Comparison of ENCODE assay signal across 8 cellular contexts in genomic region chr7:93715234-93715633, GRCh38.
DNase-seq lines count a peak whose midpoint lies in the region; ATAC-seq, FAIRE-seq and TF ChIP-seq lines count a peak whose summit lies in the region.

No MANE protein-coding gene starts in this region.

- H3K79me2 ChIP-seq in fibroblast of lung (ENCODE audit: control insufficient read depth, insufficient read depth, low read length) = no peaks in the 10 kb centered on the region

- peaks cover 8% of the 10 kb centered on the region for H3K27me3 Mint-ChIP-seq in activated CD4-positive, alpha-beta T cell treated with anti-CD3 and anti-CD28 coated beads for 36 hours
- H3K27me3 Mint-ChIP-seq in activated T-helper 2 cell treated with anti-CD3 and anti-CD28 coated beads, Interferon-gamma antibody, Interleukin-2, Interleukin-4, amounts not matched to agents 10 μg/mL and 5 μg/mL and 100 μg/mL, durations not matched to agents 14 hours and 24 hours and 36 hours (ENCODE audit: low read depth) = peaks cover 5% of the 10 kb centered on the region

- no peaks in the 10 kb centered on the region for H4K20me1 ChIP-seq in fibroblast of lung (ENCODE audit: control insufficient read depth, extremely low read depth, insufficient read depth, low read length)

- 26 to 27% methylated on average over 6 of the region's 6 CpGs for WGBS in pancreas, 2 donors

- peak; percentile 60 for DNase-seq in activated CD4-positive, alpha-beta T cell treated with anti-CD3 and anti-CD28 coated beads for 36 hours
- no peak for DNase-seq in activated CD4-positive, alpha-beta T cell treated with anti-CD3 and anti-CD28 coated beads, Interleukin-2, amount 50 U/mL, for 4 hours
- peak; percentile 11 for DNase-seq in SKM-1 (lab: John Stamatoyannopoulos, UW; ENCODE audit: unreplicated experiment)
- DNase-seq in fibroblast of lung (ENCODE audit: low read depth in 2 of 2) = peak; percentile 43 to 59
- peak; percentile 18 to 66 (median 44) for DNase-seq in pancreas
- no peak for DNase-seq in NCI-H2227 treated with DMSO at 0.1 percent for 48 hours (lab: John Stamatoyannopoulos, UW)
- no peak for DNase-seq in activated T-helper 2 cell treated with anti-CD3 and anti-CD28 coated beads, Interferon-gamma antibody, Interleukin-2, Interleukin-4, amounts not matched to agents 10 μg/mL and 5 μg/mL and 100 μg/mL, durations not matched to agents 14 hours and 24 hours and 36 hours (ENCODE audit: low spot score)

- no peak overlapping the region for H2AFZ ChIP-seq in fibroblast of lung (ENCODE audit: low read length)

- H3K9me3 ChIP-seq in fibroblast of lung (ENCODE audit: control insufficient read depth, insufficient read depth, low read depth, low read length) (no peaks in the 10 kb centered on the region), pancreas (no peaks in the 10 kb centered on the region)

- POLR2A ChIA-PET in activated CD4-positive, alpha-beta T cell treated with anti-CD3 and anti-CD28 coated beads for 36 hours (lab: Charles Lee) = no interaction called here

- H3K4me1 Mint-ChIP-seq in activated CD4-positive, alpha-beta T cell treated with anti-CD3 and anti-CD28 coated beads for 36 hours = no peaks in the 10 kb centered on the region
- H3K4me1 Mint-ChIP-seq in activated T-helper 2 cell treated with anti-CD3 and anti-CD28 coated beads, Interferon-gamma antibody, Interleukin-2, Interleukin-4, amounts not matched to agents 10 μg/mL and 5 μg/mL and 100 μg/mL, durations not matched to agents 14 hours and 24 hours and 36 hours (ENCODE audit: low read depth) = no peaks in the 10 kb centered on the region

- H3K4me2 ChIP-seq in fibroblast of lung (ENCODE audit: extremely low read depth, insufficient read depth, low read length) = no peak overlapping the region

- no peak overlapping the region for H3K27ac Mint-ChIP-seq in activated CD4-positive, alpha-beta T cell treated with anti-CD3 and anti-CD28 coated beads for 36 hours
- no peak overlapping the region for H3K27ac Mint-ChIP-seq in activated T-helper 2 cell treated with anti-CD3 and anti-CD28 coated beads, Interferon-gamma antibody, Interleukin-2, Interleukin-4, amounts not matched to agents 10 μg/mL and 5 μg/mL and 100 μg/mL, durations not matched to agents 14 hours and 24 hours and 36 hours

- no peak overlapping the region for H3K4me3 Mint-ChIP-seq in activated CD4-positive, alpha-beta T cell treated with anti-CD3 and anti-CD28 coated beads for 36 hours
- H3K4me3 Mint-ChIP-seq in activated T-helper 2 cell treated with anti-CD3 and anti-CD28 coated beads, Interferon-gamma antibody, Interleukin-2, Interleukin-4, amounts not matched to agents 10 μg/mL and 5 μg/mL and 100 μg/mL, durations not matched to agents 14 hours and 24 hours and 36 hours (ENCODE audit: low read depth) = no peak overlapping the region

- H3K9me3 Mint-ChIP-seq in activated CD4-positive, alpha-beta T cell treated with anti-CD3 and anti-CD28 coated beads for 36 hours (ENCODE audit: low read depth) = no peaks in the 10 kb centered on the region
- no peaks in the 10 kb centered on the region for H3K9me3 Mint-ChIP-seq in activated T-helper 2 cell treated with anti-CD3 and anti-CD28 coated beads, Interferon-gamma antibody, Interleukin-2, Interleukin-4, amounts not matched to agents 10 μg/mL and 5 μg/mL and 100 μg/mL, durations not matched to agents 14 hours and 24 hours and 36 hours

- H3K27ac ChIP-seq in fibroblast of lung (ENCODE audit: insufficient read depth, low read length) (no peak overlapping the region), pancreas (no peak overlapping the region)

- CTCF ChIA-PET in activated CD4-positive, alpha-beta T cell treated with anti-CD3 and anti-CD28 coated beads for 36 hours (lab: Charles Lee) = interaction anchor here (1.5 kb wide), 1 partner anchor 372 kb away, joined by 7 read pairs; no protein-coding TSS in a partner anchor

- no peak for ATAC-seq in activated CD4-positive, alpha-beta T cell treated with anti-CD3 and anti-CD28 coated beads for 36 hours
- ATAC-seq in HG03442 (IDR thresholded peaks at IDR 0.05; ENCODE audit: unreplicated experiment) = peak; percentile 72
- ATAC-seq in pancreas = peak in 3 of 4 donors; percentile 61 to 84 (median 80)

- peak; percentile 62 to 75 for TF ChIP-seq CTCF in fibroblast of lung (conservative IDR thresholded peaks at IDR 0.05 in 1 of 2, IDR thresholded peaks at IDR 0.05 in 1 of 2; ENCODE audit: low read depth in 1 of 2, low read length in 2 of 2)
- peak in 3 of 4 donors; percentile 25 to 40 (median 36) for TF ChIP-seq CTCF in pancreas (IDR thresholded peaks at IDR 0.05)

- FAIRE-seq in pancreas (lab: Jason Lieb, UNC) = no peak

- H3K4me1 ChIP-seq in fibroblast of lung (ENCODE audit: control insufficient read depth, extremely low read depth, insufficient read depth, low read length) (no peaks in the 10 kb centered on the region), pancreas (no peaks in the 10 kb centered on the region)

- H3K27me3 ChIP-seq in fibroblast of lung (ENCODE audit: control insufficient read depth, insufficient read depth, low read length) (no peaks in the 10 kb centered on the region), pancreas (peaks cover 0 to 4% (median 0%) of the 10 kb centered on the region in 4 donors)

- H3K36me3 Mint-ChIP-seq in activated CD4-positive, alpha-beta T cell treated with anti-CD3 and anti-CD28 coated beads for 36 hours (ENCODE audit: low read depth) = no peaks in the 10 kb centered on the region
- H3K36me3 Mint-ChIP-seq in activated T-helper 2 cell treated with anti-CD3 and anti-CD28 coated beads, Interferon-gamma antibody, Interleukin-2, Interleukin-4, amounts not matched to agents 10 μg/mL and 5 μg/mL and 100 μg/mL, durations not matched to agents 14 hours and 24 hours and 36 hours (ENCODE audit: low read depth) = no peaks in the 10 kb centered on the region

- no peaks in the 10 kb centered on the region for H3K36me3 ChIP-seq in fibroblast of lung (ENCODE audit: control insufficient read depth, insufficient read depth, low read length)
- no peaks in the 10 kb centered on the region for H3K36me3 ChIP-seq in pancreas

- intact Hi-C loops in activated CD4-positive, alpha-beta T cell treated with anti-CD3 and anti-CD28 coated beads for 36 hours (cut with DNase I, micrococcal nuclease) = loop anchor here (1.0 to 10.0 kb wide), 3 partner anchors 373 to 680 kb away; partner anchors contain the start of gene COL1A2 (in 2 of the 2)
- intact Hi-C loops in pancreas (cut with DNase I) = no loop called here
- intact Hi-C loops in activated T-helper 2 cell treated with anti-CD3 and anti-CD28 coated beads, Interferon-gamma antibody, Interleukin-2, Interleukin-4, amounts not matched to agents 10 μg/mL and 5 μg/mL and 100 μg/mL, durations not matched to agents 14 hours and 24 hours and 36 hours (cut with micrococcal nuclease) = no loop called here

- no peak overlapping the region for H3K9ac ChIP-seq in fibroblast of lung (ENCODE audit: insufficient read depth, low read length)

- no peak overlapping the region for H3K4me3 ChIP-seq in fibroblast of lung (replicated peaks in 1 of 4; ENCODE audit: control extremely low read depth in 1 of 4, insufficient read depth in 1 of 4, low read depth in 3 of 4, low read length in 4 of 4)
- no peak overlapping the region for H3K4me3 ChIP-seq in pancreas

Comparison
In these comparisons a context has a peak if more than half of its experiments do, and no peak if none do; other contexts are left out.
1. DNase-seq: peak in activated CD4-positive, alpha-beta T cell treated with anti-CD3 and anti-CD28 coated beads for 36 hours (single experiment), SKM-1 (single experiment), fibroblast of lung (2 of 2) and pancreas (6 of 6); none in activated CD4-positive, alpha-beta T cell treated with anti-CD3 and anti-CD28 coated beads, Interleukin-2, amount 50 U/mL, for 4 hours (0 of 2), NCI-H2227 treated with DMSO at 0.1 percent for 48 hours (single experiment) and activated T-helper 2 cell treated with anti-CD3 and anti-CD28 coated beads, Interferon-gamma antibody, Interleukin-2, Interleukin-4, amounts not matched to agents 10 μg/mL and 5 μg/mL and 100 μg/mL, durations not matched to agents 14 hours and 24 hours and 36 hours (single experiment).
2. intact Hi-C loops: an anchor here in activated CD4-positive, alpha-beta T cell treated with anti-CD3 and anti-CD28 coated beads for 36 hours (1.0 to 10.0 kb wide); none called in pancreas and activated T-helper 2 cell treated with anti-CD3 and anti-CD28 coated beads, Interferon-gamma antibody, Interleukin-2, Interleukin-4, amounts not matched to agents 10 μg/mL and 5 μg/mL and 100 μg/mL, durations not matched to agents 14 hours and 24 hours and 36 hours.